ENCODE assay signal across 1 cellular context in the genomic region with DNA sequence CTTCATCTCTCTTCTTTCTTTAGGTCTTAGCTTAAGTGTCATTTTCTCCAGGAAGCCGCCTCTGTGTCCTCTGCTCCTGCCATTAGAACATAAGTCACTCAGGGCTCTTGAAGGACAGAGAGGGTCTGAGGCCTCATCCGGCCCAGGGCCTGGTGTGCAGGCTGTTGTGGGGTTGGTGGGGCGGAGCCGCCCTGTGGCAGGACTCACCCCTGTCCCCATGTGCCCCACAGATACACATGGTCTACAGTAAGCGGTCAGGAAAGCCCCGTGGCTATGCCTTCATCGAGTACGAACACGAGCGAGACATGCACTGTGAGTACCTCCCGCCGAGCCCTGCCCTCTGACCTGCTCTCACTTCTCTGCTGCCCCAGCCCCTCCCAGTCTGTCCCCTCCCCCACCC.
TF ChIP-seq lines count a peak whose summit lies in the region.

No MANE protein-coding gene starts in this region.

TF ChIP-seq in H1, 55 proteins besides CTCF, POLR2A, EP300 and RAD21:
- no peak for TF ChIP-seq TBP (IDR thresholded peaks at IDR 0.05; ENCODE audit: low read depth, low read length)
- no peak for TF ChIP-seq SAP30 (IDR thresholded peaks at IDR 0.05; ENCODE audit: insufficient read depth, insufficient replicate concordance, low read length)
- TF ChIP-seq, protein P1, sequence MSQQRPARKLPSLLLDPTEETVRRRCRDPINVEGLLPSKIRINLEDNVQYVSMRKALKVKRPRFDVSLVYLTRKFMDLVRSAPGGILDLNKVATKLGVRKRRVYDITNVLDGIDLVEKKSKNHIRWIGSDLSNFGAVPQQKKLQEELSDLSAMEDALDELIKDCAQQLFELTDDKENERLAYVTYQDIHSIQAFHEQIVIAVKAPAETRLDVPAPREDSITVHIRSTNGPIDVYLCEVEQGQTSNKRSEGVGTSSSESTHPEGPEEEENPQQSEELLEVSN (IDR thresholded peaks at IDR 0.05): no peak
- TF ChIP-seq RXRA (IDR thresholded peaks at IDR 0.05; ENCODE audit: insufficient read depth, low read depth, low read length): no peak
- no peak for TF ChIP-seq CHD1 (IDR thresholded peaks at IDR 0.05; ENCODE audit: low read depth, low read length)
TF ChIP-seq in H1: peak in this region for 0.
